Comparison of ENCODE assay signal across 8 cellular contexts in the genomic region with DNA sequence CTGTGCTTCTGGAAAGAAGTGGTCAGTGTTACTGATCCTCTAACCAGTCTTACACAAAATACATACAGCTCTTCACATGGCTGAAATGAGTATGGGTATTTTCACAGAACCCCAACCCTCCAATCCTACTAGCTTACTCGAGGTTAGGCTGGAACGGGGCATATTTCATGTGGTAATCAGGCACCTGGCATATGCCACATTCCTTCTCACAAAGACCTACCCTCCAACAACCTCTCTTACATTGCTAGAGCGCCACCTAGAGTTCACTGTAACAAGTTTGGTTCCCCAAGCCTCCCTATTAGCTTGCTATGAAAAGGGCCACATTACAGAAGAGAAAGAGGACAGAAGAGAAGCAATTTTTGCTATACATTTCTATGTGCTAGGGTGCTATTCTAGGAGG.
DNase-seq lines count a peak whose midpoint lies in the region; ATAC-seq and TF ChIP-seq lines count a peak whose summit lies in the region.

No MANE protein-coding gene starts in this region.

- H4K5ac ChIP-seq in IMR-90 (ENCODE audit: low read depth, low read length): no peak overlapping the region; the same call in 1 of the 2 replicates

- no peak overlapping the region for H2BK120ac ChIP-seq in IMR-90 (ENCODE audit: low read depth, low read length)

- TF ChIP-seq EP300 in tibial nerve (IDR thresholded peaks at IDR 0.05): no peak

- H3K9me1 ChIP-seq in IMR-90 (ENCODE audit: insufficient read depth, low read length): no peaks in the 10 kb centered on the region

- DNase-seq in COLO829 (ENCODE audit: low spot score) (peak; percentile 13), GM20000 (ENCODE audit: low spot score) (peak; percentile 14), IMR-90 (peak; percentile 24), NT2/D1 (ENCODE audit: low read depth, low spot score) (peak; percentile 71), epithelial cell of proximal tubule (ENCODE audit: low read depth) (no peak), prostate gland (ENCODE audit: low spot score) (peak; percentile 31), tibial nerve (ENCODE audit: low spot score in 2 of 2) (no peak)
- DNase-seq in activated T-cell treated with anti-CD3 and anti-CD28 coated beads, Interleukin-2, amount 50 U/mL, for 4 hours: no peak

- dilution Hi-C loops in IMR-90 (cut with HindIII; ENCODE audit: low sequenced_read_pairs, unreplicated experiment): no loop called here

- no peaks in the 10 kb centered on the region for H3K36me3 ChIP-seq in IMR-90 (ENCODE audit: control insufficient read depth, insufficient read depth, low read length)
- no peaks in the 10 kb centered on the region for H3K36me3 ChIP-seq in NT2/D1 (ENCODE audit: insufficient read depth, insufficient read length, low read length)
- H3K36me3 ChIP-seq in prostate gland: no peaks in the 10 kb centered on the region
- no peaks in the 10 kb centered on the region for H3K36me3 ChIP-seq in tibial nerve

- H3K4me1 Mint-ChIP-seq in activated T-cell treated with anti-CD3 and anti-CD28 coated beads, Interleukin-2, amount 50 U/mL, for 4 hours (ENCODE audit: low read depth): no peaks in the 10 kb centered on the region

- H3K9ac ChIP-seq in IMR-90 (ENCODE audit: low read depth, low read length) (no peak overlapping the region), NT2/D1 (ENCODE audit: insufficient read length, low read depth) (no peak overlapping the region)

- CTCF ChIA-PET in IMR-90 (lab: Yijun Ruan, JAX): interaction anchor here (0.6 to 1.2 kb wide), 2 partner anchors 12 to 37 kb away, joined by 3 read pairs; no protein-coding TSS in a partner anchor

- no peaks in the 10 kb centered on the region for H3K27me3 ChIP-seq in IMR-90 (ENCODE audit: control insufficient read depth, insufficient read depth, low read length)
- H3K27me3 ChIP-seq in NT2/D1 (ENCODE audit: insufficient read depth, insufficient read length): no peaks in the 10 kb centered on the region
- H3K27me3 ChIP-seq in prostate gland (replicated peaks; ENCODE audit: insufficient read depth): no peaks in the 10 kb centered on the region
- H3K27me3 ChIP-seq in tibial nerve: no peaks in the 10 kb centered on the region

- no peak overlapping the region for H2AK5ac ChIP-seq in IMR-90 (ENCODE audit: low read depth, low read length)

- H2BK5ac ChIP-seq in IMR-90 (ENCODE audit: low read depth, low read length, poor library complexity, severe bottlenecking): no peak overlapping the region

- no peaks in the 10 kb centered on the region for H3K36me3 Mint-ChIP-seq in activated T-cell treated with anti-CD3 and anti-CD28 coated beads, Interleukin-2, amount 50 U/mL, for 4 hours (ENCODE audit: insufficient read depth)

- H3K4me1 ChIP-seq in IMR-90 (ENCODE audit: control insufficient read depth, insufficient read depth, low read length) (no peaks in the 10 kb centered on the region; the same call in 1 of the 2 replicates), NT2/D1 (ENCODE audit: insufficient read depth, insufficient read length) (no peaks in the 10 kb centered on the region), prostate gland (replicated peaks) (no peaks in the 10 kb centered on the region), tibial nerve (no peaks in the 10 kb centered on the region)

- no peak overlapping the region for H3K56ac ChIP-seq in IMR-90 (ENCODE audit: extremely low read depth, insufficient read depth, low read length)

- no peak overlapping the region for H3K4ac ChIP-seq in IMR-90 (ENCODE audit: low read depth, low read length)

- BruUV-seq in IMR-90 (replicated peaks; lab: Mats Ljungman, UMichigan): no TSS peak

- no peaks in the 10 kb centered on the region for H4K20me1 ChIP-seq in IMR-90 (ENCODE audit: insufficient read depth, low read length)

- H4K8ac ChIP-seq in IMR-90 (ENCODE audit: low read depth in 2 of 2, low read length in 2 of 2): peak overlapping the region in 1 of 2 experiments; percentile 31; a peak in 1 of 4 replicates

- peak overlapping the region; percentile 19; the same call in 2 of the 3 replicates for H2BK15ac ChIP-seq in IMR-90 (ENCODE audit: low read depth, low read length)

- H2BK20ac ChIP-seq in IMR-90 (ENCODE audit: low read depth, low read length): peak overlapping the region; percentile 6; the same call in 1 of the 2 replicates

- H3K4me2 ChIP-seq in IMR-90 (ENCODE audit: low read depth, low read length): no peak overlapping the region

- H3K14ac ChIP-seq in IMR-90 (replicated peaks; ENCODE audit: low read depth, low read length): no peak overlapping the region

- H3K4me3 Mint-ChIP-seq in activated T-cell treated with anti-CD3 and anti-CD28 coated beads, Interleukin-2, amount 50 U/mL, for 4 hours: no peak overlapping the region

- no peak overlapping the region for H4K91ac ChIP-seq in IMR-90 (ENCODE audit: insufficient read depth, low read depth, low read length)

- H3K18ac ChIP-seq in IMR-90 (ENCODE audit: low read depth, low read length): no peak overlapping the region; the same call in 1 of the 2 replicates

- TF ChIP-seq CTCF in GM20000 (IDR thresholded peaks at IDR 0.05; ENCODE audit: extremely low read depth, missing control alignments) (peak; percentile 26), IMR-90 (conservative IDR thresholded peaks at IDR 0.05; ENCODE audit: low read depth, low read length) (peak; percentile 44), epithelial cell of proximal tubule (conservative IDR thresholded peaks at IDR 0.05; ENCODE audit: low read depth, low read length) (peak; percentile 92), prostate gland (IDR thresholded peaks at IDR 0.05) (peak in 2 of 4 experiments; percentile 20 to 35), tibial nerve (IDR thresholded peaks at IDR 0.05) (no peak)

- H3K9me3 ChIP-seq in IMR-90 (ENCODE audit: control insufficient read depth, insufficient read depth, low read length) (no peaks in the 10 kb centered on the region), NT2/D1 (ENCODE audit: insufficient read depth, low read length) (no peaks in the 10 kb centered on the region), prostate gland (no peaks in the 10 kb centered on the region), tibial nerve (no peaks in the 10 kb centered on the region)

- intact Hi-C loops in IMR-90 (cut with micrococcal nuclease) (loop anchor here (5.0 kb wide), 1 partner anchor 1031 kb away; no protein-coding TSS in a partner anchor), prostate gland (cut with DNase I) (no loop called here)

- peak; percentile 43 for TF ChIP-seq RAD21 in IMR-90 (IDR thresholded peaks at IDR 0.05; ENCODE audit: low read length)

- POLR2A ChIA-PET in IMR-90 (lab: Charles Lee; ENCODE audit: unreplicated experiment): interaction anchor here (0.5 to 1.0 kb wide), 2 partner anchors 563 to 1034 kb away, joined by 4 to 5 read pairs; no protein-coding TSS in a partner anchor

- no peaks in the 10 kb centered on the region for H3K27me3 Mint-ChIP-seq in activated T-cell treated with anti-CD3 and anti-CD28 coated beads, Interleukin-2, amount 50 U/mL, for 4 hours (ENCODE audit: low read depth)

- H3K9me3 Mint-ChIP-seq in activated T-cell treated with anti-CD3 and anti-CD28 coated beads, Interleukin-2, amount 50 U/mL, for 4 hours: no peaks in the 10 kb centered on the region

- H3K27ac ChIP-seq in IMR-90 (ENCODE audit: insufficient read depth, low read length): no peak overlapping the region
- no peak overlapping the region for H3K27ac ChIP-seq in prostate gland
- no peak overlapping the region for H3K27ac ChIP-seq in tibial nerve

- in situ Hi-C loops in IMR-90 (cut with MboI; ENCODE audit: low sequenced_read_pairs): no loop called here

- WGBS in IMR-90 (ENCODE audit: extremely low coverage in 2 of 2, insufficient read length in 1 of 2), 2 experiments: no CpG with 5 or more reads among the region's 3 CpGs
- 12% methylated on average over 3 of the region's 3 CpGs for WGBS in prostate gland
- WGBS in tibial nerve, 2 donors: 7 to 17% methylated on average over 3 of the region's 3 CpGs

- H3K79me1 ChIP-seq in IMR-90 (ENCODE audit: low read depth in 1 of 2, low read length in 2 of 2): no peaks in the 10 kb centered on the region

- TF ChIP-seq POLR2A in IMR-90 (IDR thresholded peaks at IDR 0.05; ENCODE audit: low read depth, low read length) (no peak), prostate gland (IDR thresholded peaks at IDR 0.05) (no peak), tibial nerve (IDR thresholded peaks at IDR 0.05) (no peak)

- ATAC-seq in IMR-90 (ENCODE audit: low read depth): no peak
- ATAC-seq in activated T-cell treated with anti-CD3 and anti-CD28 coated beads, Interleukin-2, amount 50 U/mL, for 4 hours: no peak

- H2AK9ac ChIP-seq in IMR-90 (replicated peaks; ENCODE audit: low read depth, low read length, poor library complexity): no peak overlapping the region

- H3K4me3 ChIP-seq in IMR-90 (ENCODE audit: insufficient read depth, low read depth, low read length) (no peak overlapping the region), NT2/D1 (ENCODE audit: insufficient read length, low read depth) (no peak overlapping the region), epithelial cell of proximal tubule (ENCODE audit: low read depth, low read length) (no peak overlapping the region), prostate gland (no peak overlapping the region), tibial nerve (no peak overlapping the region)

- no peak overlapping the region for H3K23ac ChIP-seq in IMR-90 (ENCODE audit: low read depth, low read length)

- no peak overlapping the region for H2AFZ ChIP-seq in IMR-90 (replicated peaks; ENCODE audit: low read length, poor library complexity)

TF ChIP-seq in IMR-90, 13 proteins besides CTCF, POLR2A, EP300 and RAD21:
- TF ChIP-seq FOS (IDR thresholded peaks at IDR 0.05; ENCODE audit: low read depth, low read length): no peak
- TF ChIP-seq NFE2L2 (IDR thresholded peaks at IDR 0.05; ENCODE audit: low read depth, low read length): no peak
- no peak for TF ChIP-seq BHLHE40 (IDR thresholded peaks at IDR 0.05; ENCODE audit: low read depth, low read length)
- TF ChIP-seq RFX5 (IDR thresholded peaks at IDR 0.05; ENCODE audit: low read depth, low read length): no peak
- no peak for TF ChIP-seq MAFK (IDR thresholded peaks at IDR 0.05; ENCODE audit: low read depth, low read length)
- no peak for TF ChIP-seq RCOR1 (IDR thresholded peaks at IDR 0.05; ENCODE audit: insufficient replicate concordance, low read length)
- TF ChIP-seq SMC3 (IDR thresholded peaks at IDR 0.05; ENCODE audit: low read depth, low read length): no peak; the same call in 1 of the 2 replicates
- TF ChIP-seq MXI1 (IDR thresholded peaks at IDR 0.05; ENCODE audit: borderline replicate concordance, low read depth, low read length): no peak

Comparison
In these comparisons a context has a peak if more than half of its experiments do, and no peak if none do; other contexts are left out.
1. DNase-seq: peak in COLO829 (single experiment), GM20000 (single experiment), IMR-90 (single experiment), NT2/D1 (single experiment) and prostate gland (single experiment); none in epithelial cell of proximal tubule (single experiment), tibial nerve (0 of 2) and activated T-cell treated with anti-CD3 and anti-CD28 coated beads, Interleukin-2, amount 50 U/mL, for 4 hours (single experiment).
2. CTCF ChIP-seq: peak in GM20000 (single experiment), IMR-90 (single experiment) and epithelial cell of proximal tubule (single experiment); none in tibial nerve (0 of 5).